In genomic region chr10:12264204-12264908, GRCh38 we compare ENCODE assay signal across 1 cellular context.
TF ChIP-seq lines count a peak whose summit lies in the region.

No MANE protein-coding gene starts in this region.

TF ChIP-seq in HEK293, 187 proteins besides CTCF, POLR2A, EP300 and RAD21 (continued from another document and continues in another):
- TF ChIP-seq ZNF280C (tag by site-specific recombination; IDR thresholded peaks at IDR 0.05) (no peak), GFI1B (tag by site-specific recombination; IDR thresholded peaks at IDR 0.05) (no peak), ZNF114 (tag by site-specific recombination; IDR thresholded peaks at IDR 0.05) (no peak), KLF16 (tag by site-specific recombination; IDR thresholded peaks at IDR 0.05) (no peak), ZNF10 (tag by site-specific recombination; IDR thresholded peaks at IDR 0.05) (0 out of 2 replicates have a peak, but pooled peaks have one; percentile 28), MEIS1 (CRISPR knock-in tag; IDR thresholded peaks at IDR 0.05; ENCODE audit: borderline replicate concordance) (no peak), SP7 (tag by site-specific recombination; IDR thresholded peaks at IDR 0.05) (peak; percentile 80), ZNF521 (tag by site-specific recombination; IDR thresholded peaks at IDR 0.05) (no peak), ZNF623 (tag by site-specific recombination; IDR thresholded peaks at IDR 0.05) (no peak), ZSCAN5A (tag by site-specific recombination; IDR thresholded peaks at IDR 0.05) (no peak), HOXD13 (CRISPR knock-in tag; IDR thresholded peaks at IDR 0.05; ENCODE audit: borderline replicate concordance) (no peak), ZBTB44 (tag by site-specific recombination; IDR thresholded peaks at IDR 0.05) (peak; percentile 71; the same call in 1 of the 2 replicates), ZNF621 (tag by site-specific recombination; IDR thresholded peaks at IDR 0.05) (no peak), ZNF510 (tag by site-specific recombination; IDR thresholded peaks at IDR 0.05; ENCODE audit: insufficient replicate concordance) (no peak), SCRT1 (tag by site-specific recombination; IDR thresholded peaks at IDR 0.05; ENCODE audit: borderline replicate concordance) (no peak), ZNF48 (tag by site-specific recombination; IDR thresholded peaks at IDR 0.05) (no peak), ZNF560 (tag by site-specific recombination; IDR thresholded peaks at IDR 0.05; ENCODE audit: borderline replicate concordance) (no peak), ZNF747 (tag by site-specific recombination; IDR thresholded peaks at IDR 0.05) (no peak), ZNF518A (tag by site-specific recombination; conservative IDR thresholded peaks at IDR 0.05; ENCODE audit: low read depth) (no peak), ZNF404 (tag by site-specific recombination; IDR thresholded peaks at IDR 0.05) (no peak), ZNF274 (IDR thresholded peaks at IDR 0.05; ENCODE audit: low read length) (no peak), ZNF274 (tag by site-specific recombination; IDR thresholded peaks at IDR 0.05; ENCODE audit: borderline replicate concordance) (no peak), KLF17 (tag by site-specific recombination; IDR thresholded peaks at IDR 0.05) (no peak; the same call in none of the 2 replicates), ZNF140 (tag by site-specific recombination; IDR thresholded peaks at IDR 0.05) (no peak), ZNF645 (tag by site-specific recombination; IDR thresholded peaks at IDR 0.05) (no peak), PRDM1 (tag by site-specific recombination; IDR thresholded peaks at IDR 0.05) (no peak), ZNF488 (tag by site-specific recombination; IDR thresholded peaks at IDR 0.05) (no peak), ZNF530 (tag by site-specific recombination; IDR thresholded peaks at IDR 0.05; ENCODE audit: low read depth) (no peak), ZNF184 (tag by site-specific recombination; IDR thresholded peaks at IDR 0.05) (no peak), ZNF776 (tag by site-specific recombination; IDR thresholded peaks at IDR 0.05; ENCODE audit: borderline replicate concordance) (no peak), ZSCAN23 (tag by site-specific recombination; IDR thresholded peaks at IDR 0.05) (no peak), ZNF37A (tag by site-specific recombination; IDR thresholded peaks at IDR 0.05) (no peak), ZNF501 (tag by site-specific recombination; IDR thresholded peaks at IDR 0.05) (no peak), ELK4 (IDR thresholded peaks at IDR 0.05; ENCODE audit: borderline replicate concordance, low read depth, low read length) (no peak), ZNF707 (tag by site-specific recombination; IDR thresholded peaks at IDR 0.05) (no peak), HOXC10 (CRISPR knock-in tag; IDR thresholded peaks at IDR 0.05) (no peak), ZNF704 (tag by site-specific recombination; IDR thresholded peaks at IDR 0.05) (no peak), BCL6B (tag by site-specific recombination; IDR thresholded peaks at IDR 0.05) (peak; percentile 8; the same call in 1 of the 2 replicates), ZSCAN30 (tag by site-specific recombination; IDR thresholded peaks at IDR 0.05) (peak; percentile 84), WT1 (tag by site-specific recombination; IDR thresholded peaks at IDR 0.05) (peak; percentile 46; the same call in 1 of the 2 replicates), ZNF701 (tag by site-specific recombination; IDR thresholded peaks at IDR 0.05) (no peak), ZNF624 (tag by site-specific recombination; IDR thresholded peaks at IDR 0.05) (no peak), ZNF121 (tag by site-specific recombination; IDR thresholded peaks at IDR 0.05) (no peak), ZEB2 (tag by site-specific recombination; IDR thresholded peaks at IDR 0.05) (peak; percentile 89), ZNF654 (tag by site-specific recombination; IDR thresholded peaks at IDR 0.05; ENCODE audit: low read depth) (peak; percentile 95), ZNF174 (tag by site-specific recombination; IDR thresholded peaks at IDR 0.05) (no peak), ZNF2 (tag by site-specific recombination; IDR thresholded peaks at IDR 0.05) (peak; percentile 90), TRIM28 (IDR thresholded peaks at IDR 0.05; ENCODE audit: borderline replicate concordance, low read length) (no peak), ZNF23 (tag by site-specific recombination; IDR thresholded peaks at IDR 0.05; ENCODE audit: borderline replicate concordance) (no peak), ZBTB21 (tag by site-specific recombination; IDR thresholded peaks at IDR 0.05) (no peak), ZNF660 (tag by site-specific recombination; IDR thresholded peaks at IDR 0.05) (peak; percentile 87), ZNF324 (tag by site-specific recombination; IDR thresholded peaks at IDR 0.05) (no peak), ZNF830 (tag by site-specific recombination; IDR thresholded peaks at IDR 0.05; ENCODE audit: low read depth) (no peak), ZNF610 (tag by site-specific recombination; IDR thresholded peaks at IDR 0.05; ENCODE audit: borderline replicate concordance) (no peak; the same call in 1 of the 2 replicates), ZNF19 (tag by site-specific recombination; IDR thresholded peaks at IDR 0.05; ENCODE audit: low read depth) (no peak)
